12 cellular contexts compared by ENCODE assay signal in the genomic region with DNA sequence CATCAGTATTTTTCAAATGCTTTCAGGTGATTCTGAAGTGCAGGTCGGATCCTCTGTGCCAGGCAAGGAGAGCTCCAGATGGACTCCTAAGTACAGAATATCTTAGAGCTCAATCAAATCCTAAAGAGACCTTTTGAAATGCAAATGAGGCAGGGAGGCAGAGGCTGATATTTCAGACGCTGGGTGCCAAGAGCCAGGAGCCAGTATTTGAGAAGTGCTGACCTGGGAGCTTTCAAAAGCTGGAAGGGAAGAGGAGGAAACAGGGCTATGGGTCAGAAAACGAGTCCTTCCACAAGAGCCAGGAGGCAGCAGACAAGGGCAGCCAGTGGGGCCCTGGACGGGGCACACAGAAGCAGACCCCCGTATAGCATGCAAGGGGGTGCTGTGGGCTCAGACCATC. TPM values are rescaled to one million over a fixed set of nuclear protein-coding genes. Genes with fewer than 3 reads are reported as not detected.
A peak's percentile ranks its signal among the peaks of the same experiment; 100 is the strongest.
DNase-seq lines count a peak whose midpoint lies in the region; FAIRE-seq and TF ChIP-seq lines count a peak whose summit lies in the region.
"Had no signal": no experiment of that assay in that cellular context is flagged by ENCODE, and none has a peak within 500 bp of the region (broad histone marks: within the 10 kb centered on the region; RNA-seq: fewer than 3 reads in every experiment).

No MANE protein-coding gene starts in this region.

- H3K36me3 ChIP-seq in HUES64 (ENCODE audit: insufficient read depth, low read length) (peaks cover 34% of the 10 kb centered on the region), left ventricle myocardium inferior (peaks cover 49% of the 10 kb centered on the region), stomach (peaks cover 13 to 42% (median 34%) of the 10 kb centered on the region in 4 donors), Peyer's patch (peaks cover 0 to 30% (median 0%) of the 10 kb centered on the region in 3 donors)

- intact Hi-C loops in left ventricle myocardium inferior (cut with micrococcal nuclease) (no loop called here), stomach (cut with DNase I; ENCODE audit: low total_unique reads) (no loop called here)

- no peak for FAIRE-seq in RCC 7860 (lab: Jason Lieb, UNC)
- FAIRE-seq: GM18507 had no signal

- peak overlapping the region; percentile 29; the same call in 1 of the 2 replicates for H3K27ac ChIP-seq in HUES64 (ENCODE audit: low read depth, low read length)
- H3K27ac ChIP-seq in left ventricle myocardium inferior (replicated peaks): peak overlapping the region; percentile 60
- H3K27ac ChIP-seq in stomach: peak overlapping the region; percentile 63 to 80 (median 74)
- H3K27ac ChIP-seq in Peyer's patch: no peak overlapping the region
- H3K27ac ChIP-seq: PC-9 had no signal

- DNase-seq in NCI-H524 treated with DMSO at 0.1 percent for 48 hours (lab: John Stamatoyannopoulos, UW): peak; percentile 49
- DNase-seq in left ventricle myocardium inferior: no peak
- DNase-seq in stomach: peak; percentile 75
- no peak for DNase-seq in Peyer's patch
- DNase-seq in RCC 7860 (ENCODE audit: low spot score): no peak
- DNase-seq in activated CD4-positive, CD25-positive, alpha-beta regulatory T cell (lab: John Stamatoyannopoulos, UW): no peak
- DNase-seq: PC-9 had no signal

- H3K4me3 ChIP-seq in HUES64 (ENCODE audit: low read length) (no peak overlapping the region), left ventricle myocardium inferior (no peak overlapping the region), stomach (no peak overlapping the region), Peyer's patch (no peak overlapping the region)
- H3K4me3 ChIP-seq: PC-9 had no signal

- peaks cover 23% of the 10 kb centered on the region for H3K4me1 ChIP-seq in HUES64 (ENCODE audit: insufficient read depth, low read length)
- H3K4me1 ChIP-seq in left ventricle myocardium inferior: peaks cover 51% of the 10 kb centered on the region
- peaks cover 20 to 62% (median 54%) of the 10 kb centered on the region in 4 donors for H3K4me1 ChIP-seq in stomach
- no peaks in the 10 kb centered on the region for H3K4me1 ChIP-seq in Peyer's patch

- H3K9ac ChIP-seq in HUES64 (ENCODE audit: low read depth, low read length): no peak overlapping the region

- no peak for TF ChIP-seq EP300 in stomach (IDR thresholded peaks at IDR 0.05)

- 27% methylated on average over 5 of the region's 5 CpGs for WGBS in HUES64
- 17 to 46% (median 21%) methylated on average over 5 of the region's 5 CpGs for WGBS in stomach, 5 donors

- no peak for TF ChIP-seq CTCF in left ventricle myocardium inferior (IDR thresholded peaks at IDR 0.05; ENCODE audit: borderline replicate concordance)
- TF ChIP-seq CTCF in stomach (IDR thresholded peaks at IDR 0.05): peak in 1 of 7 experiments; percentile 20
- no peak for TF ChIP-seq CTCF in Peyer's patch (IDR thresholded peaks at IDR 0.05)

- no peaks in the 10 kb centered on the region for H3K9me3 ChIP-seq in HUES64 (ENCODE audit: insufficient read depth, low read depth, low read length)
- no peaks in the 10 kb centered on the region for H3K9me3 ChIP-seq in left ventricle myocardium inferior (replicated peaks)
- no peaks in the 10 kb centered on the region for H3K9me3 ChIP-seq in stomach
- H3K9me3 ChIP-seq in Peyer's patch: no peaks in the 10 kb centered on the region

- no peaks in the 10 kb centered on the region for H3K27me3 ChIP-seq in HUES64 (ENCODE audit: insufficient read depth, low read length)
- H3K27me3 ChIP-seq in left ventricle myocardium inferior (ENCODE audit: low read depth): no peaks in the 10 kb centered on the region
- no peaks in the 10 kb centered on the region for H3K27me3 ChIP-seq in stomach
- no peaks in the 10 kb centered on the region for H3K27me3 ChIP-seq in Peyer's patch

- TF ChIP-seq POLR2A in stomach (IDR thresholded peaks at IDR 0.05) (no peak), Peyer's patch (IDR thresholded peaks at IDR 0.05) (no peak)

RNA-seq across cellular contexts. Expression of gene DSN1, which starts 46.1 kb away (rescaled TPM):
- polyA plus RNA-seq in HUES64 (2013, experiment 1 of 2): 20.7 TPM
- 20.2 TPM for polyA plus RNA-seq in HUES64 (2013, experiment 2 of 2)
- 4.8 TPM for total RNA-seq in left ventricle myocardium inferior
- total RNA-seq in stomach: 10 to 100 TPM in 2 of 5 donors, 1 to 10 TPM in 3; 1.3 to 18.9 (median 7.2) TPM
- 10 to 100 TPM in 1 of 3 donors, 1 to 10 TPM in 2; 8.0 to 11.8 (median 8.1) TPM for polyA plus RNA-seq in stomach
- 10 to 100 TPM in 3 of 4 donors, 1 to 10 TPM in 1; 7.5 to 26.4 (median 13.3) TPM for total RNA-seq in Peyer's patch

RNA-seq across cellular contexts. Expression of gene TLDC2, which starts 56.3 kb away (rescaled TPM):
- polyA plus RNA-seq in HUES64 (2013, experiment 1 of 2): 0.25 TPM
- 0.25 TPM for polyA plus RNA-seq in HUES64 (2013, experiment 2 of 2)
- not detected for total RNA-seq in left ventricle myocardium inferior
- total RNA-seq in stomach: 10 to 100 TPM in 1 of 5 donors, 1 to 10 TPM in 2, not detected in 2; 1.5 to 15.1 (median 4.8) TPM
- polyA plus RNA-seq in stomach: under 1 TPM; 0.13 to 0.62 (median 0.46) TPM
- total RNA-seq in Peyer's patch: 100 to 1,000 TPM in 2 of 4 donors, 10 to 100 TPM in 2; 22.3 to 114 (median 70.1) TPM
- total RNA-seq: activated T-helper 2 cell treated with anti-CD3 and anti-CD28 coated beads, Interferon-gamma antibody, Interleukin-2, Interleukin-4, amounts not matched to agents 10 μg/mL and 5 μg/mL and 100 μg/mL, durations not matched to agents 14 hours and 24 hours and 36 hours; LHCN-M2; myocyte; PC-9 had no signal

Comparison
In these comparisons a context has a peak if more than half of its experiments do, and no peak if none do; other contexts are left out.
1. H3K27ac ChIP-seq: peak in HUES64 (single experiment), left ventricle myocardium inferior (single experiment) and stomach (5 of 5); none in Peyer's patch (0 of 4).
2. DNase-seq: peak in NCI-H524 treated with DMSO at 0.1 percent for 48 hours (single experiment) and stomach (single experiment); none in left ventricle myocardium inferior (single experiment), Peyer's patch (0 of 3), RCC 7860 (single experiment) and activated CD4-positive, CD25-positive, alpha-beta regulatory T cell (0 of 4).